Comparison of ENCODE assay signal across 2 cellular contexts in genomic region chr3:122510878-122511481, GRCh38.
TF ChIP-seq lines count a peak whose summit lies in the region.

No MANE protein-coding gene starts in this region.

TF ChIP-seq in SK-N-SH, 30 proteins besides CTCF, POLR2A, EP300 and RAD21:
- TF ChIP-seq, protein P1, sequence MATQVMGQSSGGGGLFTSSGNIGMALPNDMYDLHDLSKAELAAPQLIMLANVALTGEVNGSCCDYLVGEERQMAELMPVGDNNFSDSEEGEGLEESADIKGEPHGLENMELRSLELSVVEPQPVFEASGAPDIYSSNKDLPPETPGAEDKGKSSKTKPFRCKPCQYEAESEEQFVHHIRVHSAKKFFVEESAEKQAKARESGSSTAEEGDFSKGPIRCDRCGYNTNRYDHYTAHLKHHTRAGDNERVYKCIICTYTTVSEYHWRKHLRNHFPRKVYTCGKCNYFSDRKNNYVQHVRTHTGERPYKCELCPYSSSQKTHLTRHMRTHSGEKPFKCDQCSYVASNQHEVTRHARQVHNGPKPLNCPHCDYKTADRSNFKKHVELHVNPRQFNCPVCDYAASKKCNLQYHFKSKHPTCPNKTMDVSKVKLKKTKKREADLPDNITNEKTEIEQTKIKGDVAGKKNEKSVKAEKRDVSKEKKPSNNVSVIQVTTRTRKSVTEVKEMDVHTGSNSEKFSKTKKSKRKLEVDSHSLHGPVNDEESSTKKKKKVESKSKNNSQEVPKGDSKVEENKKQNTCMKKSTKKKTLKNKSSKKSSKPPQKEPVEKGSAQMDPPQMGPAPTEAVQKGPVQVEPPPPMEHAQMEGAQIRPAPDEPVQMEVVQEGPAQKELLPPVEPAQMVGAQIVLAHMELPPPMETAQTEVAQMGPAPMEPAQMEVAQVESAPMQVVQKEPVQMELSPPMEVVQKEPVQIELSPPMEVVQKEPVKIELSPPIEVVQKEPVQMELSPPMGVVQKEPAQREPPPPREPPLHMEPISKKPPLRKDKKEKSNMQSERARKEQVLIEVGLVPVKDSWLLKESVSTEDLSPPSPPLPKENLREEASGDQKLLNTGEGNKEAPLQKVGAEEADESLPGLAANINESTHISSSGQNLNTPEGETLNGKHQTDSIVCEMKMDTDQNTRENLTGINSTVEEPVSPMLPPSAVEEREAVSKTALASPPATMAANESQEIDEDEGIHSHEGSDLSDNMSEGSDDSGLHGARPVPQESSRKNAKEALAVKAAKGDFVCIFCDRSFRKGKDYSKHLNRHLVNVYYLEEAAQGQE (IDR thresholded peaks at IDR 0.05; ENCODE audit: low read depth, low read length) = no peak
- no peak for TF ChIP-seq POLR2AphosphoS5 (IDR thresholded peaks at IDR 0.05; ENCODE audit: low read depth, low read length)
- no peak for TF ChIP-seq GATA2 (CRISPR knock-in tag; IDR thresholded peaks at IDR 0.05)
- TF ChIP-seq USF1 (IDR thresholded peaks at IDR 0.05; ENCODE audit: borderline replicate concordance, low read depth) = no peak
- no peak for TF ChIP-seq FOSL2 (IDR thresholded peaks at IDR 0.05; ENCODE audit: borderline replicate concordance, low read depth)
- no peak for TF ChIP-seq MEF2A (IDR thresholded peaks at IDR 0.05; ENCODE audit: borderline replicate concordance, low read depth)
- no peak for TF ChIP-seq RFX5 (IDR thresholded peaks at IDR 0.05; ENCODE audit: low read length)
- TF ChIP-seq SIN3A (IDR thresholded peaks at IDR 0.05; ENCODE audit: borderline replicate concordance, low read depth, low read length) = no peak
- TF ChIP-seq TEAD4 (IDR thresholded peaks at IDR 0.05; ENCODE audit: borderline replicate concordance, insufficient read depth) = no peak
- TF ChIP-seq, protein P2, sequence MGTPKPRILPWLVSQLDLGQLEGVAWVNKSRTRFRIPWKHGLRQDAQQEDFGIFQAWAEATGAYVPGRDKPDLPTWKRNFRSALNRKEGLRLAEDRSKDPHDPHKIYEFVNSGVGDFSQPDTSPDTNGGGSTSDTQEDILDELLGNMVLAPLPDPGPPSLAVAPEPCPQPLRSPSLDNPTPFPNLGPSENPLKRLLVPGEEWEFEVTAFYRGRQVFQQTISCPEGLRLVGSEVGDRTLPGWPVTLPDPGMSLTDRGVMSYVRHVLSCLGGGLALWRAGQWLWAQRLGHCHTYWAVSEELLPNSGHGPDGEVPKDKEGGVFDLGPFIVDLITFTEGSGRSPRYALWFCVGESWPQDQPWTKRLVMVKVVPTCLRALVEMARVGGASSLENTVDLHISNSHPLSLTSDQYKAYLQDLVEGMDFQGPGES (IDR thresholded peaks at IDR 0.05; ENCODE audit: low read depth, low read length) = no peak
- no peak for TF ChIP-seq GABPA (IDR thresholded peaks at IDR 0.05; ENCODE audit: low read depth)
- TF ChIP-seq FOXM1 (IDR thresholded peaks at IDR 0.05; ENCODE audit: low read depth) = no peak

TF ChIP-seq in SK-N-SH treated with all-trans-retinoic acid at 6 μM for 48 hours, 23 proteins besides CTCF, POLR2A, EP300 and RAD21 (continued from another document):
- no peak for TF ChIP-seq TSHZ2 (CRISPR knock-in tag; IDR thresholded peaks at IDR 0.05)
- TF ChIP-seq ZNF70 (CRISPR knock-in tag; IDR thresholded peaks at IDR 0.05) = no peak
- no peak for TF ChIP-seq ZFP3 (CRISPR knock-in tag; IDR thresholded peaks at IDR 0.05)
- TF ChIP-seq CSDC2 (CRISPR knock-in tag; IDR thresholded peaks at IDR 0.05) = no peak
- no peak for TF ChIP-seq BACH2 (CRISPR knock-in tag; IDR thresholded peaks at IDR 0.05; ENCODE audit: borderline replicate concordance)
- TF ChIP-seq ZFP30 (CRISPR knock-in tag; IDR thresholded peaks at IDR 0.05) = no peak
- no peak for TF ChIP-seq ARNTL (CRISPR knock-in tag; IDR thresholded peaks at IDR 0.05; ENCODE audit: borderline replicate concordance, low read depth)
- TF ChIP-seq ZNF565 (CRISPR knock-in tag; conservative IDR thresholded peaks at IDR 0.05; ENCODE audit: low read depth) = no peak
- no peak for TF ChIP-seq ZNF8 (CRISPR knock-in tag; IDR thresholded peaks at IDR 0.05)
- TF ChIP-seq CSRNP3 (CRISPR knock-in tag; IDR thresholded peaks at IDR 0.05) = no peak
- TF ChIP-seq RARB (CRISPR knock-in tag; IDR thresholded peaks at IDR 0.05) = no peak
